In genomic region chr5:151020304-151021031, GRCh38 we compare ENCODE assay signal across 1 cellular context.
TF ChIP-seq lines count a peak whose summit lies in the region.

GPX3 (plus strand) TSS chr5:151020591; CDS start chr5:151020655, 64 bp downstream.

TF ChIP-seq in HepG2, 621 proteins besides CTCF, POLR2A, EP300 and RAD21 (continued from another document and continues in another):
- TF ChIP-seq, protein P1, sequence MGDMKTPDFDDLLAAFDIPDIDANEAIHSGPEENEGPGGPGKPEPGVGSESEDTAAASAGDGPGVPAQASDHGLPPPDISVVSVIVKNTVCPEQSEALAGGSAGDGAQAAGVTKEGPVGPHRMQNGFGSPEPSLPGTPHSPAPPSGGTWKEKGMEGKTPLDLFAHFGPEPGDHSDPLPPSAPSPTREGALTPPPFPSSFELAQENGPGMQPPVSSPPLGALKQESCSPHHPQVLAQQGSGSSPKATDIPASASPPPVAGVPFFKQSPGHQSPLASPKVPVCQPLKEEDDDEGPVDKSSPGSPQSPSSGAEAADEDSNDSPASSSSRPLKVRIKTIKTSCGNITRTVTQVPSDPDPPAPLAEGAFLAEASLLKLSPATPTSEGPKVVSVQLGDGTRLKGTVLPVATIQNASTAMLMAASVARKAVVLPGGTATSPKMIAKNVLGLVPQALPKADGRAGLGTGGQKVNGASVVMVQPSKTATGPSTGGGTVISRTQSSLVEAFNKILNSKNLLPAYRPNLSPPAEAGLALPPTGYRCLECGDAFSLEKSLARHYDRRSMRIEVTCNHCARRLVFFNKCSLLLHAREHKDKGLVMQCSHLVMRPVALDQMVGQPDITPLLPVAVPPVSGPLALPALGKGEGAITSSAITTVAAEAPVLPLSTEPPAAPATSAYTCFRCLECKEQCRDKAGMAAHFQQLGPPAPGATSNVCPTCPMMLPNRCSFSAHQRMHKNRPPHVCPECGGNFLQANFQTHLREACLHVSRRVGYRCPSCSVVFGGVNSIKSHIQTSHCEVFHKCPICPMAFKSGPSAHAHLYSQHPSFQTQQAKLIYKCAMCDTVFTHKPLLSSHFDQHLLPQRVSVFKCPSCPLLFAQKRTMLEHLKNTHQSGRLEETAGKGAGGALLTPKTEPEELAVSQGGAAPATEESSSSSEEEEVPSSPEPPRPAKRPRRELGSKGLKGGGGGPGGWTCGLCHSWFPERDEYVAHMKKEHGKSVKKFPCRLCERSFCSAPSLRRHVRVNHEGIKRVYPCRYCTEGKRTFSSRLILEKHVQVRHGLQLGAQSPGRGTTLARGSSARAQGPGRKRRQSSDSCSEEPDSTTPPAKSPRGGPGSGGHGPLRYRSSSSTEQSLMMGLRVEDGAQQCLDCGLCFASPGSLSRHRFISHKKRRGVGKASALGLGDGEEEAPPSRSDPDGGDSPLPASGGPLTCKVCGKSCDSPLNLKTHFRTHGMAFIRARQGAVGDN (CRISPR knock-in tag; IDR thresholded peaks at IDR 0.05): peak; percentile 92
- peak; percentile 45; the same call in 1 of the 2 replicates for TF ChIP-seq RXRA (CRISPR knock-in tag; IDR thresholded peaks at IDR 0.05)
- peak; percentile 90; the same call in 1 of the 2 replicates for TF ChIP-seq GFI1 (CRISPR knock-in tag; IDR thresholded peaks at IDR 0.05; ENCODE audit: borderline replicate concordance)
- no peak for TF ChIP-seq THAP7 (CRISPR knock-in tag; IDR thresholded peaks at IDR 0.05)
- TF ChIP-seq, protein P2, sequence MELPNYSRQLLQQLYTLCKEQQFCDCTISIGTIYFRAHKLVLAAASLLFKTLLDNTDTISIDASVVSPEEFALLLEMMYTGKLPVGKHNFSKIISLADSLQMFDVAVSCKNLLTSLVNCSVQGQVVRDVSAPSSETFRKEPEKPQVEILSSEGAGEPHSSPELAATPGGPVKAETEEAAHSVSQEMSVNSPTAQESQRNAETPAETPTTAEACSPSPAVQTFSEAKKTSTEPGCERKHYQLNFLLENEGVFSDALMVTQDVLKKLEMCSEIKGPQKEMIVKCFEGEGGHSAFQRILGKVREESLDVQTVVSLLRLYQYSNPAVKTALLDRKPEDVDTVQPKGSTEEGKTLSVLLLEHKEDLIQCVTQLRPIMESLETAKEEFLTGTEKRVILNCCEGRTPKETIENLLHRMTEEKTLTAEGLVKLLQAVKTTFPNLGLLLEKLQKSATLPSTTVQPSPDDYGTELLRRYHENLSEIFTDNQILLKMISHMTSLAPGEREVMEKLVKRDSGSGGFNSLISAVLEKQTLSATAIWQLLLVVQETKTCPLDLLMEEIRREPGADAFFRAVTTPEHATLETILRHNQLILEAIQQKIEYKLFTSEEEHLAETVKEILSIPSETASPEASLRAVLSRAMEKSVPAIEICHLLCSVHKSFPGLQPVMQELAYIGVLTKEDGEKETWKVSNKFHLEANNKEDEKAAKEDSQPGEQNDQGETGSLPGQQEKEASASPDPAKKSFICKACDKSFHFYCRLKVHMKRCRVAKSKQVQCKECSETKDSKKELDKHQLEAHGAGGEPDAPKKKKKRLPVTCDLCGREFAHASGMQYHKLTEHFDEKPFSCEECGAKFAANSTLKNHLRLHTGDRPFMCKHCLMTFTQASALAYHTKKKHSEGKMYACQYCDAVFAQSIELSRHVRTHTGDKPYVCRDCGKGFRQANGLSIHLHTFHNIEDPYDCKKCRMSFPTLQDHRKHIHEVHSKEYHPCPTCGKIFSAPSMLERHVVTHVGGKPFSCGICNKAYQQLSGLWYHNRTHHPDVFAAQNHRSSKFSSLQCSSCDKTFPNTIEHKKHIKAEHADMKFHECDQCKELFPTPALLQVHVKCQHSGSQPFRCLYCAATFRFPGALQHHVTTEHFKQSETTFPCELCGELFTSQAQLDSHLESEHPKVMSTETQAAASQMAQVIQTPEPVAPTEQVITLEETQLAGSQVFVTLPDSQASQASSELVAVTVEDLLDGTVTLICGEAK (IDR thresholded peaks at IDR 0.05): no peak
- TF ChIP-seq, protein P2 (CRISPR knock-in tag; IDR thresholded peaks at IDR 0.05): peak; percentile 45; the same call in 1 of the 2 replicates
- TF ChIP-seq KAT8 (CRISPR knock-in tag; IDR thresholded peaks at IDR 0.05): no peak; the same call in 1 of the 2 replicates
- no peak; the same call in 1 of the 2 replicates for TF ChIP-seq ZNF790 (CRISPR knock-in tag; IDR thresholded peaks at IDR 0.05; ENCODE audit: borderline replicate concordance)
- TF ChIP-seq, protein P3, sequence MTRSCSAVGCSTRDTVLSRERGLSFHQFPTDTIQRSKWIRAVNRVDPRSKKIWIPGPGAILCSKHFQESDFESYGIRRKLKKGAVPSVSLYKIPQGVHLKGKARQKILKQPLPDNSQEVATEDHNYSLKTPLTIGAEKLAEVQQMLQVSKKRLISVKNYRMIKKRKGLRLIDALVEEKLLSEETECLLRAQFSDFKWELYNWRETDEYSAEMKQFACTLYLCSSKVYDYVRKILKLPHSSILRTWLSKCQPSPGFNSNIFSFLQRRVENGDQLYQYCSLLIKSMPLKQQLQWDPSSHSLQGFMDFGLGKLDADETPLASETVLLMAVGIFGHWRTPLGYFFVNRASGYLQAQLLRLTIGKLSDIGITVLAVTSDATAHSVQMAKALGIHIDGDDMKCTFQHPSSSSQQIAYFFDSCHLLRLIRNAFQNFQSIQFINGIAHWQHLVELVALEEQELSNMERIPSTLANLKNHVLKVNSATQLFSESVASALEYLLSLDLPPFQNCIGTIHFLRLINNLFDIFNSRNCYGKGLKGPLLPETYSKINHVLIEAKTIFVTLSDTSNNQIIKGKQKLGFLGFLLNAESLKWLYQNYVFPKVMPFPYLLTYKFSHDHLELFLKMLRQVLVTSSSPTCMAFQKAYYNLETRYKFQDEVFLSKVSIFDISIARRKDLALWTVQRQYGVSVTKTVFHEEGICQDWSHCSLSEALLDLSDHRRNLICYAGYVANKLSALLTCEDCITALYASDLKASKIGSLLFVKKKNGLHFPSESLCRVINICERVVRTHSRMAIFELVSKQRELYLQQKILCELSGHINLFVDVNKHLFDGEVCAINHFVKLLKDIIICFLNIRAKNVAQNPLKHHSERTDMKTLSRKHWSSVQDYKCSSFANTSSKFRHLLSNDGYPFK (CRISPR knock-in tag; IDR thresholded peaks at IDR 0.05; ENCODE audit: borderline replicate concordance): peak; percentile 78
- peak; percentile 71 for TF ChIP-seq YY1 (IDR thresholded peaks at IDR 0.05; ENCODE audit: insufficient read depth, insufficient replicate concordance, low read depth, low read length)
- TF ChIP-seq, protein P4, sequence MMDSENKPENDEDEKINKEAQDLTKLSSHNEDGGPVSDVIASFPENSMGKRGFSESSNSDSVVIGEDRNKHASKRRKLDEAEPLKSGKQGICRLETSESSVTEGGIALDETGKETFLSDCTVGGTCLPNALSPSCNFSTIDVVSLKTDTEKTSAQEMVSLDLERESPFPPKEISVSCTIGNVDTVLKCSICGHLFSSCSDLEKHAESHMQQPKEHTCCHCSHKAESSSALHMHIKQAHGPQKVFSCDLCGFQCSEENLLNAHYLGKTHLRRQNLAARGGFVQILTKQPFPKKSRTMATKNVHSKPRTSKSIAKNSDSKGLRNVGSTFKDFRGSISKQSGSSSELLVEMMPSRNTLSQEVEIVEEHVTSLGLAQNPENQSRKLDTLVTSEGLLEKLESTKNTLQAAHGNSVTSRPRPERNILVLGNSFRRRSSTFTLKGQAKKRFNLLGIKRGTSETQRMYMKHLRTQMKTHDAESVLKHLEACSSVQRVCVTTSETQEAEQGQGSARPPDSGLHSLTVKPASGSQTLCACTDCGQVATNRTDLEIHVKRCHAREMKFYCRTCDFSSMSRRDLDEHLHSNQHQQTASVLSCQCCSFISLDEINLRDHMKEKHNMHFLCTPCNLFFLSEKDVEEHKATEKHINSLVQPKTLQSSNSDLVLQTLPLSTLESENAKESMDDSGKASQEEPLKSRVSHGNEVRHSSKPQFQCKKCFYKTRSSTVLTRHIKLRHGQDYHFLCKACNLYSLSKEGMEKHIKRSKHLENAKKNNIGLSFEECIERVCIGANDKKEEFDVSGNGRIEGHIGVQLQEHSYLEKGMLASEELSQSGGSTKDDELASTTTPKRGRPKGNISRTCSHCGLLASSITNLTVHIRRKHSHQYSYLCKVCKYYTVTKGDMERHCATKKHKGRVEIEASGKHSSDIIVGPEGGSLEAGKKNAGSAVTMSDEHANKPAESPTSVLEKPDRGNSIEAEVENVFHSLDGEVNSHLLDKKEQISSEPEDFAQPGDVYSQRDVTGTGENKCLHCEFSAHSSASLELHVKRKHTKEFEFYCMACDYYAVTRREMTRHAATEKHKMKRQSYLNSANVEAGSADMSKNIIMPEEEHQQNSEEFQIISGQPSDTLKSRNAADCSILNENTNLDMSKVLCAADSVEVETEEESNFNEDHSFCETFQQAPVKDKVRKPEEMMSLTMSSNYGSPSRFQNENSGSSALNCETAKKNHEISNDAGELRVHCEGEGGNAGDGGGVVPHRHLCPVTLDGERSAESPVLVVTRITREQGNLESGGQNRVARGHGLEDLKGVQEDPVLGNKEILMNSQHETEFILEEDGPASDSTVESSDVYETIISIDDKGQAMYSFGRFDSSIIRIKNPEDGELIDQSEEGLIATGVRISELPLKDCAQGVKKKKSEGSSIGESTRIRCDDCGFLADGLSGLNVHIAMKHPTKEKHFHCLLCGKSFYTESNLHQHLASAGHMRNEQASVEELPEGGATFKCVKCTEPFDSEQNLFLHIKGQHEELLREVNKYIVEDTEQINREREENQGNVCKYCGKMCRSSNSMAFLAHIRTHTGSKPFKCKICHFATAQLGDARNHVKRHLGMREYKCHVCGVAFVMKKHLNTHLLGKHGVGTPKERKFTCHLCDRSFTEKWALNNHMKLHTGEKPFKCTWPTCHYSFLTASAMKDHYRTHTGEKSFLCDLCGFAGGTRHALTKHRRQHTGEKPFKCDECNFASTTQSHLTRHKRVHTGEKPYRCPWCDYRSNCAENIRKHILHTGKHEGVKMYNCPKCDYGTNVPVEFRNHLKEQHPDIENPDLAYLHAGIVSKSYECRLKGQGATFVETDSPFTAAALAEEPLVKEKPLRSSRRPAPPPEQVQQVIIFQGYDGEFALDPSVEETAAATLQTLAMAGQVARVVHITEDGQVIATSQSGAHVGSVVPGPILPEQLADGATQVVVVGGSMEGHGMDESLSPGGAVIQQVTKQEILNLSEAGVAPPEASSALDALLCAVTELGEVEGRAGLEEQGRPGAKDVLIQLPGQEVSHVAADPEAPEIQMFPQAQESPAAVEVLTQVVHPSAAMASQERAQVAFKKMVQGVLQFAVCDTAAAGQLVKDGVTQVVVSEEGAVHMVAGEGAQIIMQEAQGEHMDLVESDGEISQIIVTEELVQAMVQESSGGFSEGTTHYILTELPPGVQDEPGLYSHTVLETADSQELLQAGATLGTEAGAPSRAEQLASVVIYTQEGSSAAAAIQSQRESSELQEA (CRISPR knock-in tag; IDR thresholded peaks at IDR 0.05; ENCODE audit: not compliant biosample characterization): peak; percentile 13
- TF ChIP-seq ZZZ3 (CRISPR knock-in tag; IDR thresholded peaks at IDR 0.05; ENCODE audit: borderline replicate concordance): no peak
- no peak for TF ChIP-seq AKNA (CRISPR knock-in tag; IDR thresholded peaks at IDR 0.05; ENCODE audit: borderline replicate concordance)
- peak; percentile 28; the same call in 1 of the 2 replicates for TF ChIP-seq SOX5 (CRISPR knock-in tag; IDR thresholded peaks at IDR 0.05; ENCODE audit: borderline replicate concordance)
